Comparison of ENCODE assay signal across 12 cellular contexts in the genomic region with DNA sequence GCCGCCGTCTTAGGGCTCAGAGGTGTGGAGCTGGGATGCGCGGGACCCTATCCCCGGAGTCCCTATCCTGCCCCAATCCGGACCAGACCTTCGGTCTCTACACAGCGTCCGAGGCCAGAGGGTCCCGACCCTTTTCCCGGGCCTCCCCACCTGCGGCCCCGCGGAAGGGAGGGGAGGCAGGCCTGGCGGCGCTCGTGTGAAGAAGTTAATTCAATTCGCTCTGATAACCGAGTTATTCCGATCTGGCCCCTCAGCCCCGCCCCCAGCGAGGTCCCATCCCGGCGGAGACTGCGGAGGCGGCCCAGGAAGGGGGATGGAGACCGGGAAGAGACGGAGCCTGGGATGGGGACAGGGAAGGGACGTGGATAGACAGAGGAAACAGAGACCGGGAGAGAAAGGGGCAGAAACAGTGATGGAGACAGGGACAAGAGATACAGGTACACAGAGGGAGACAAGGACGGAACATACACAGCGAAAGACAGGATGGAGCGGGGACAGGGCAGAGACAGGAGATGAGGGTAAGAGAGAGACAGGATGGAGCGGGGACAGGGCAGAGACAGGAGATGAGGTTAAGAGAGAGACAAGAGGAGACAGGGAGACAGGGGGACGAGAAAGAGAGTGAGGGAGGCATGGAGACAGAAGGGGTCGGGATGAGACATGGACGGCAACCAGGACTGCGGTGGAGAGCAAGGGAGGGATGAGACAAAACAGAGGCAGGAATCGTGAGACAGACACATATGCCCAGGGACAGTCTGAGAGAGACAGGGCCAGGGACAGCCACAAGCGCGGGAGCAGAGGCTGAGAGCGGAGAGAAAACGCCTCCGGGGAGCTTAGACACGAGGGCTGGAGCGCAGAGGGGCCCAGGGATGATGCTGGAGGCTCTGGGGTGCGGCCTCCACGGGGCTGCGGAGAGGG. TPM values are rescaled to one million over a fixed set of nuclear protein-coding genes. Genes with fewer than 3 reads are reported as not detected.
A peak's percentile ranks its signal among the peaks of the same experiment; 100 is the strongest.
DNase-seq lines count a peak whose midpoint lies in the region; FAIRE-seq and TF ChIP-seq lines count a peak whose summit lies in the region.
"Had no signal": no experiment of that assay in that cellular context is flagged by ENCODE, and none has a peak within 500 bp of the region (broad histone marks: within the 10 kb centered on the region; RNA-seq: fewer than 3 reads in every experiment).

No MANE protein-coding gene starts in this region.

- WGBS in esophagus muscularis mucosa = 17% methylated on average over 33 of the region's 49 CpGs

- H3K9me3 Mint-ChIP-seq in osteocyte (ENCODE audit: unreplicated experiment) = no peaks in the 10 kb centered on the region
- H3K9me3 Mint-ChIP-seq: activated T-helper 1 cell treated with anti-CD3 and anti-CD28 coated beads, Interleukin-12 subunit alpha, Interleukin-12 subunit beta, Interleukin-2, Interleukin-4 antibody, amounts not matched to agents 30 ng/mL and 10 ng/mL and 1 ng/mL, durations not matched to agents 14 hours and 24 hours and 36 hours had no signal

- peaks cover 27% of the 10 kb centered on the region for H3K27me3 Mint-ChIP-seq in osteocyte (ENCODE audit: unreplicated experiment)

- H3K9me3 ChIP-seq in esophagus muscularis mucosa (no peaks in the 10 kb centered on the region), colonic mucosa (no peaks in the 10 kb centered on the region)
- H3K9me3 ChIP-seq: gastrocnemius medialis, thyroid gland had no signal

- H3K36me3 ChIP-seq in BJ (ENCODE audit: control insufficient read depth, insufficient read depth, low read length) = no peaks in the 10 kb centered on the region
- H3K36me3 ChIP-seq in esophagus muscularis mucosa = no peaks in the 10 kb centered on the region
- no peaks in the 10 kb centered on the region for H3K36me3 ChIP-seq in colonic mucosa
- H3K36me3 ChIP-seq: gastrocnemius medialis, thyroid gland had no signal

- no peak overlapping the region for H3K9ac ChIP-seq in colonic mucosa (ENCODE audit: low read depth in 2 of 2, low read length in 2 of 2)

- POLR2A ChIA-PET in BJ (lab: Charles Lee) = no interaction called here

- intact Hi-C loops in esophagus muscularis mucosa (cut with DNase I) (no loop called here), colonic mucosa (cut with DNase I) (no loop called here)

- peak overlapping the region; percentile 35 for H3K4me3 Mint-ChIP-seq in osteocyte (ENCODE audit: unreplicated experiment)
- H3K4me3 Mint-ChIP-seq: activated T-helper 1 cell treated with anti-CD3 and anti-CD28 coated beads, Interleukin-12 subunit alpha, Interleukin-12 subunit beta, Interleukin-2, Interleukin-4 antibody, amounts not matched to agents 30 ng/mL and 10 ng/mL and 1 ng/mL, durations not matched to agents 14 hours and 24 hours and 36 hours had no signal

- TF ChIP-seq EP300 in esophagus muscularis mucosa (IDR thresholded peaks at IDR 0.05) = no peak

- H3K27ac Mint-ChIP-seq in osteocyte (ENCODE audit: unreplicated experiment) = no peak overlapping the region
- H3K27ac Mint-ChIP-seq: activated T-helper 1 cell treated with anti-CD3 and anti-CD28 coated beads, Interleukin-12 subunit alpha, Interleukin-12 subunit beta, Interleukin-2, Interleukin-4 antibody, amounts not matched to agents 30 ng/mL and 10 ng/mL and 1 ng/mL, durations not matched to agents 14 hours and 24 hours and 36 hours had no signal

- TF ChIP-seq CTCF in BJ (IDR thresholded peaks at IDR 0.05; ENCODE audit: insufficient read depth, low read depth, low read length) = no peak
- no peak for TF ChIP-seq CTCF in esophagus muscularis mucosa (IDR thresholded peaks at IDR 0.05)
- no peak for TF ChIP-seq CTCF in osteocyte (IDR thresholded peaks at IDR 0.05)
- no peak for TF ChIP-seq CTCF in colonic mucosa (IDR thresholded peaks at IDR 0.05)

- H3K27ac ChIP-seq in esophagus muscularis mucosa (replicated peaks in 1 of 4) (no peak overlapping the region), colonic mucosa (no peak overlapping the region), caudate nucleus (ENCODE audit: low read depth, low read length) (no peak overlapping the region)
- H3K27ac ChIP-seq: gastrocnemius medialis, thyroid gland had no signal

- H3K4me1 ChIP-seq in esophagus muscularis mucosa (peaks cover 27 to 34% (median 32%) of the 10 kb centered on the region in 4 donors), colonic mucosa (peaks cover 9% of the 10 kb centered on the region)

- peak overlapping the region; percentile 16; the same call in 1 of the 2 replicates for H3K4me3 ChIP-seq in BJ (ENCODE audit: low read depth, low read length)
- peak overlapping the region; percentile 18 to 41 (median 24) for H3K4me3 ChIP-seq in esophagus muscularis mucosa
- H3K4me3 ChIP-seq in colonic mucosa = no peak overlapping the region
- H3K4me3 ChIP-seq: thyroid gland had no signal

- H3K4me1 Mint-ChIP-seq in osteocyte (ENCODE audit: unreplicated experiment) = peaks cover 12% of the 10 kb centered on the region

- H3K27me3 ChIP-seq in BJ (ENCODE audit: control insufficient read depth, insufficient read depth, low read length) = peaks cover 43% of the 10 kb centered on the region
- H3K27me3 ChIP-seq in esophagus muscularis mucosa = peaks cover 18 to 71% (median 44%) of the 10 kb centered on the region in 4 donors
- H3K27me3 ChIP-seq in colonic mucosa = peaks cover 71% of the 10 kb centered on the region

- FAIRE-seq in HTR-8/SVneo (lab: Jason Lieb, UNC) = peak; percentile 38
- FAIRE-seq: TTC549 had no signal

- TF ChIP-seq POLR2A in esophagus muscularis mucosa (IDR thresholded peaks at IDR 0.05; ENCODE audit: low read depth) = no peak

- peaks cover 5% of the 10 kb centered on the region for H3K36me3 Mint-ChIP-seq in osteocyte (ENCODE audit: unreplicated experiment)

- CTCF ChIA-PET in BJ (lab: Yijun Ruan, JAX) = interaction anchor here (0.8 to 1.3 kb wide), 2 partner anchors 8 to 186 kb away, joined by 3 read pairs; no protein-coding TSS in a partner anchor

- no peak for DNase-seq in BJ (ENCODE audit: low read depth)
- no peak for DNase-seq in HTR-8/SVneo (ENCODE audit: insufficient read length, low spot score)
- DNase-seq in esophagus muscularis mucosa (ENCODE audit: extremely low spot score) = no peak
- no peak for DNase-seq in osteocyte (ENCODE audit: extremely low spot score, unreplicated experiment)
- DNase-seq in NCI-H2107 (lab: John Stamatoyannopoulos, UW) = no peak
- DNase-seq in colonic mucosa = no peak
- no peak for DNase-seq in caudate nucleus (lab: John Stamatoyannopoulos, UW)
- DNase-seq: gastrocnemius medialis; stimulated activated CD4-positive, alpha-beta T cell treated with anti-CD3 and anti-CD28 coated beads, Interleukin-4, amount 100 ng/mL, for 24 hours; thyroid gland had no signal

RNA-seq across cellular contexts. Expression of a gene that starts 0.6 kb away (rescaled TPM):
- polyA plus RNA-seq in BJ (2011; rRNA removed) = not detected in 2 replicates
- not detected in 2 replicates for polyA minus RNA-seq in BJ (2011; rRNA and poly(A)+ RNA removed)
- total RNA-seq in esophagus muscularis mucosa (1 to 10 TPM; 1.2 to 1.3 (median 1.3) TPM), osteocyte (not detected in 2 replicates), colonic mucosa (under 1 TPM; 0.27 to 0.37 TPM)
- total RNA-seq: activated T-helper 1 cell treated with anti-CD3 and anti-CD28 coated beads, Interleukin-12 subunit alpha, Interleukin-12 subunit beta, Interleukin-2, Interleukin-4 antibody, amounts not matched to agents 30 ng/mL and 10 ng/mL and 1 ng/mL, durations not matched to agents 14 hours and 24 hours and 36 hours; gastrocnemius medialis; thyroid gland had no signal

RNA-seq across cellular contexts. Expression of a gene that starts 20.0 kb away (rescaled TPM):
- polyA plus RNA-seq in BJ (2011; rRNA removed) = 114 and 164 TPM in 2 replicates
- 148 and 217 TPM in 2 replicates for polyA minus RNA-seq in BJ (2011; rRNA and poly(A)+ RNA removed)
- total RNA-seq in esophagus muscularis mucosa = 100 to 1,000 TPM in 2 of 4 donors, 10 to 100 TPM in 2; 61.6 to 158 (median 100) TPM
- 259 and 289 TPM in 2 replicates for total RNA-seq in osteocyte
- total RNA-seq in colonic mucosa = 100 to 1,000 TPM; 120 to 166 TPM

RNA-seq across cellular contexts. Expression of a gene that starts 28.0 kb away (rescaled TPM):
- not detected in 2 replicates for polyA plus RNA-seq in BJ (2011; rRNA removed)
- polyA minus RNA-seq in BJ (2011; rRNA and poly(A)+ RNA removed) = not detected in 2 replicates
- 10 to 100 TPM; 26.6 to 78.7 (median 33.1) TPM for total RNA-seq in esophagus muscularis mucosa
- not detected in 2 replicates for total RNA-seq in osteocyte
- total RNA-seq in colonic mucosa = 10 to 100 TPM in 1 of 2 donors, 1 to 10 TPM in 1; 4.5 to 15.4 TPM
- total RNA-seq: activated T-helper 1 cell treated with anti-CD3 and anti-CD28 coated beads, Interleukin-12 subunit alpha, Interleukin-12 subunit beta, Interleukin-2, Interleukin-4 antibody, amounts not matched to agents 30 ng/mL and 10 ng/mL and 1 ng/mL, durations not matched to agents 14 hours and 24 hours and 36 hours had no signal

RNA-seq across cellular contexts. Expression of a gene that starts 52.6 kb away (rescaled TPM):
- polyA plus RNA-seq in BJ (2011; rRNA removed) = 0.83 and 1.2 TPM in 2 replicates
- 0.24 TPM in 1 of 2 replicates, not detected in the other for polyA minus RNA-seq in BJ (2011; rRNA and poly(A)+ RNA removed)
- total RNA-seq in esophagus muscularis mucosa (1 to 10 TPM in 1 of 4 donors, under 1 TPM in 1, not detected in 2; 0.40 to 1.0 TPM), osteocyte (not detected in 2 replicates), colonic mucosa (under 1 TPM in 1 of 2 donors, not detected in 1; 0.59 TPM)
- total RNA-seq: activated T-helper 1 cell treated with anti-CD3 and anti-CD28 coated beads, Interleukin-12 subunit alpha, Interleukin-12 subunit beta, Interleukin-2, Interleukin-4 antibody, amounts not matched to agents 30 ng/mL and 10 ng/mL and 1 ng/mL, durations not matched to agents 14 hours and 24 hours and 36 hours; gastrocnemius medialis had no signal
